In the genomic region with DNA sequence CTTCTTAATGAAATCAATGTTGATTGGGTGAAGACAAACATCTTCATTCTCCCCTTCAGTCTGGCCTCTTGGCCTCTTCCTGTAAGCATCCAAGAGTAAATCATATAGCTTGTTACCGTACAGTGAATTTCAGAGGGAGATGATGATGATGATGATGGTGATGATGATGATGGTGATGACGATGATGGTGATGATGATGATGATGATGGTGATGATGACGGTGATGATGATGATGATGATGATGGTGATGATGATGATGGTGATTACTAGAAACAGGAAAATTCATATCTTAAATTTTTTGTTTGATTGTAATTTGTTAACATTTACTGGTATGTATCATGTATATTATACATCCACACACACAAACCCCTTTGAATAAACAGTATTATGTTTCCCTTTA, we compare ENCODE assay signal across 9 cellular contexts.
"Had no signal": no experiment of that assay in that cellular context is flagged by ENCODE, and none has a peak within 500 bp of the region (broad histone marks: within the 10 kb centered on the region; RNA-seq: fewer than 3 reads in every experiment).

No MANE protein-coding gene starts in this region.

- H3K9me3 Mint-ChIP-seq: H9, HFFc6 had no signal

- H3K4me1 Mint-ChIP-seq: H9, IgD-negative memory B cell had no signal

- FAIRE-seq: H1, H54 had no signal

- H2AFZ ChIP-seq: GM23248 had no signal

- H3K4me3 ChIP-seq: GM23248 had no signal

- H3K36me3 Mint-ChIP-seq: IgD-negative memory B cell had no signal

- H3K4me3 Mint-ChIP-seq: H9, HFFc6, IgD-negative memory B cell had no signal

- H3K9ac ChIP-seq: GM23248 had no signal

- DNase-seq: GM23248, H9, HCEC 1CT, HFFc6, KG1 had no signal

- H3K27me3 Mint-ChIP-seq: IgD-negative memory B cell had no signal

- H3K27ac ChIP-seq: GM23248, HL-60 had no signal

- H3K27ac Mint-ChIP-seq: H9, HFFc6, IgD-negative memory B cell had no signal
